Comparison of ENCODE assay signal across 17 cellular contexts in the genomic region with DNA sequence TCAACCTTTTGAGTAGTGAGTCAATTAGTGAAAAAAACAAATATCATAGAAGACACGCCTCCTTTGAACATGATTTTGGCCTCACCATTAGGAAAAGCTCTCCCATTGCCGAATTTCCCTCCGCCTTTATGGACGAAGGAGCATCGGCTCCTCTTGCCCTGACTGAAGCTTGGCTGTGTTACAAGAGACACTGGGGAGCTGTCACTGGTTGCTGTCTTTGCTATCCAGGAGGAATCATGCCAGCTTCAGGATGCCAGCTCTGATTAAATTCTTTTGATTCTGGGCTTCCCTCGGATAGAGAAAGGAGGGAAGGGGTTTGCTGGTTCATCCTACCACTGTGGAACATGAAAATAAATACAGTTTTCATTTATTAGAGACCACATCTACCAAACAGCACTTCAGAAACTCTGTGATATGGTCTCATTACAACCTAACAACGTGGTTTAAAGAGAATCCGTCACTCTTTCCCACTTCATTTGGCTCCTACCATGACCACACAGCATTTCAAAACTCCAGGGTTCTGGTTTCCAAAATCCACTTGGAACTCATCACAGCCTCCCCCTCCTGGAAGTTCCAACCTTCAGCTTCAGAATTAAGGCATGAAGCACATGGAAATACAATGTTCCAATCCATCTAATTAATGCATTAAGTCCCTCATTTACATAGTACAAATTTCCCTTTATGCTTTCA.
"Had no signal": no experiment of that assay in that cellular context is flagged by ENCODE, and none has a peak within 500 bp of the region (broad histone marks: within the 10 kb centered on the region; RNA-seq: fewer than 3 reads in every experiment).

No MANE protein-coding gene starts in this region.

- H3K9me3 ChIP-seq: breast epithelium, gastrocnemius medialis, spleen, tibial nerve had no signal

- H3K27ac ChIP-seq: breast epithelium, gastrocnemius medialis, hepatocyte, spleen, tibial nerve had no signal

- H3K4me3 Mint-ChIP-seq: activated CD8-positive, alpha-beta memory T cell treated with anti-CD3 and anti-CD28 coated beads, Interleukin-2, amount 10 ng/mL, durations not matched to agents 7 days and 5 days; activated naive CD8-positive, alpha-beta T cell; activated T-cell treated with anti-CD3 and anti-CD28 coated beads, Interleukin-2, amount 50 U/mL, for 4 hours; stimulated activated memory B cell treated with anti-CD40 and anti-IgM and Interleukin-4, amounts not matched to agents 10 μg/mL and 1 μg/mL and 100 μg/mL, for 72 hours; T-cell had no signal

- H3K79me2 ChIP-seq: hepatocyte had no signal

- ATAC-seq: activated CD8-positive, alpha-beta memory T cell treated with anti-CD3 and anti-CD28 coated beads, Interleukin-2, amount 10 ng/mL, durations not matched to agents 7 days and 5 days; activated T-cell treated with anti-CD3 and anti-CD28 coated beads, Interleukin-2, amount 50 U/mL, for 4 hours; right cardiac atrium; stimulated activated memory B cell treated with anti-CD40 and anti-IgM and Interleukin-4, amounts not matched to agents 10 μg/mL and 1 μg/mL and 100 μg/mL, for 72 hours; T-cell had no signal

- H3K36me3 ChIP-seq: breast epithelium, gastrocnemius medialis, spleen, tibial nerve had no signal

- H2AFZ ChIP-seq: hepatocyte had no signal

- H3K27ac Mint-ChIP-seq: activated CD8-positive, alpha-beta memory T cell treated with anti-CD3 and anti-CD28 coated beads, Interleukin-2, amount 10 ng/mL, durations not matched to agents 7 days and 5 days; activated naive CD8-positive, alpha-beta T cell; stimulated activated memory B cell treated with anti-CD40 and anti-IgM and Interleukin-4, amounts not matched to agents 10 μg/mL and 1 μg/mL and 100 μg/mL, for 72 hours; T-cell had no signal

- H3K4me1 Mint-ChIP-seq: activated CD8-positive, alpha-beta memory T cell treated with anti-CD3 and anti-CD28 coated beads, Interleukin-2, amount 10 ng/mL, durations not matched to agents 7 days and 5 days; stimulated activated memory B cell treated with anti-CD40 and anti-IgM and Interleukin-4, amounts not matched to agents 10 μg/mL and 1 μg/mL and 100 μg/mL, for 72 hours; T-cell had no signal

- H3K9me3 Mint-ChIP-seq: activated T-cell treated with anti-CD3 and anti-CD28 coated beads, Interleukin-2, amount 50 U/mL, for 4 hours; stimulated activated memory B cell treated with anti-CD40 and anti-IgM and Interleukin-4, amounts not matched to agents 10 μg/mL and 1 μg/mL and 100 μg/mL, for 72 hours; T-cell had no signal

- H3K4me1 ChIP-seq: breast epithelium, gastrocnemius medialis, spleen, tibial nerve had no signal

- H3K27me3 ChIP-seq: breast epithelium, gastrocnemius medialis, hepatocyte, spleen, tibial nerve had no signal

- DNase-seq: activated CD4-positive, alpha-beta T cell treated with anti-CD3 and anti-CD28 coated beads for 1 hour; activated CD4-positive, alpha-beta T cell treated with anti-CD3 and anti-CD28 coated beads, Interleukin-2, amount 50 U/mL, for 48 hours; activated CD8-positive, alpha-beta memory T cell treated with anti-CD3 and anti-CD28 coated beads, Interleukin-2, amount 10 ng/mL, durations not matched to agents 7 days and 5 days; activated gamma-delta T cell; activated T-cell treated with anti-CD3 and anti-CD28 coated beads, Interleukin-2, amount 50 U/mL, for 4 hours; gastrocnemius medialis; kidney glomerular epithelial cell; right cardiac atrium; spleen; stimulated activated CD4-positive, alpha-beta T cell treated with anti-CD3 and anti-CD28 coated beads, Interleukin-1b, Interleukin-23, amount 100 ng/mL, for 48 hours; T-cell; T1000 had no signal

- H3K36me3 Mint-ChIP-seq: activated CD8-positive, alpha-beta memory T cell treated with anti-CD3 and anti-CD28 coated beads, Interleukin-2, amount 10 ng/mL, durations not matched to agents 7 days and 5 days; activated naive CD8-positive, alpha-beta T cell; stimulated activated memory B cell treated with anti-CD40 and anti-IgM and Interleukin-4, amounts not matched to agents 10 μg/mL and 1 μg/mL and 100 μg/mL, for 72 hours; T-cell had no signal

- H3K4me3 ChIP-seq: breast epithelium, gastrocnemius medialis, hepatocyte, spleen, tibial nerve had no signal

- H3K4me2 ChIP-seq: hepatocyte had no signal

- H3K27me3 Mint-ChIP-seq: activated CD8-positive, alpha-beta memory T cell treated with anti-CD3 and anti-CD28 coated beads, Interleukin-2, amount 10 ng/mL, durations not matched to agents 7 days and 5 days; activated naive CD8-positive, alpha-beta T cell; stimulated activated memory B cell treated with anti-CD40 and anti-IgM and Interleukin-4, amounts not matched to agents 10 μg/mL and 1 μg/mL and 100 μg/mL, for 72 hours; T-cell had no signal
